8 cellular contexts compared by ENCODE assay signal in the genomic region with DNA sequence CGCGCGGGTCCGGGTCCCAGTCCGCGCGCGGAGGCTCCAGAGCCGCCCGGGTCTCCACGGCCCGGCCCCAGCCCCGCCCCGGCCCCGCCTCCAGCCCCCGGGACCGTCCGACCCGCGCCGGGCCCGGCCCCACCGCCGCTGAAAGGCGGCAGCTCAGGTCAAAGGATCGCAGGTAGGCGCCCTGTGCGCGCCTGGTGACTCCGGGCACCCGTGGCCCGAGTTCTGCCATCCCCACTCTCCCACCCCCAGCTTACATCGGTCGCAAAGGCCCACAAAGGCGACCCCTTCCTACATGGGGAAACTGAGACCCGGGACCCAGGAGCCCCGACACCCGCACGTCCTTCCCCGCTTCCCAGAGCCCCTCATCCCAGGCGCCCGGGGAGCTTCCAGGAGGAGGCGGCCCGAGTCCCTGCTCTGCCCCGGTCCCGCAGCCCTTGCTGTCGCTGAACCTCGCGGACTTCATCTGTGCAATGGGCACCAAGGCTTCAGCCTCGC. TPM values are rescaled to one million over a fixed set of nuclear protein-coding genes. Genes with fewer than 3 reads are reported as not detected.
DNase-seq lines count a peak whose midpoint lies in the region; ATAC-seq and TF ChIP-seq lines count a peak whose summit lies in the region.

A gene (minus strand): TSS at position 33 of the 495 bp plus-strand sequence. CDS start 2,075 bp downstream, outside the sequence.

- peak within 1 kb of the TSS; percentile 25 to 56; a peak in 3 of 4 replicates for H3K4me3 ChIP-seq in DND-41 (ENCODE audit: low read depth in 1 of 2, low read length in 2 of 2)
- H3K4me3 ChIP-seq in SJSA1, result peak within 1 kb of the TSS; percentile 63
- H3K4me3 ChIP-seq in fibroblast of lung (replicated peaks in 1 of 4; ENCODE audit: control extremely low read depth in 1 of 4, insufficient read depth in 1 of 4, low read depth in 3 of 4, low read length in 4 of 4), result peak within 1 kb of the TSS; percentile 64 to 77 (median 70)

- no peak for ATAC-seq in DND-41 (ENCODE audit: insufficient read depth, low read depth)
- ATAC-seq in omental fat pad (ENCODE audit: low FRiP score), result peak; percentile 31
- no peak for ATAC-seq in HG02885 (IDR thresholded peaks at IDR 0.05; ENCODE audit: poor library complexity, unreplicated experiment)

- H4K20me1 ChIP-seq in DND-41 (ENCODE audit: insufficient read depth, low read length), result no peaks in the 10 kb centered on the region
- H4K20me1 ChIP-seq in fibroblast of lung (ENCODE audit: control insufficient read depth, extremely low read depth, insufficient read depth, low read length), result no peaks in the 10 kb centered on the region

- H3K9ac ChIP-seq in DND-41 (ENCODE audit: low read depth, low read length) (peak within 1 kb of the TSS; percentile 59), fibroblast of lung (ENCODE audit: insufficient read depth, low read length) (peak within 1 kb of the TSS; percentile 90)

- no peaks in the 10 kb centered on the region for H3K9me3 ChIP-seq in DND-41 (ENCODE audit: insufficient read depth, low read length, severe bottlenecking)
- no peaks in the 10 kb centered on the region for H3K9me3 ChIP-seq in SJSA1 (replicated peaks)
- no peaks in the 10 kb centered on the region for H3K9me3 ChIP-seq in fibroblast of lung (ENCODE audit: control insufficient read depth, insufficient read depth, low read depth, low read length)

- peak within 1 kb of the TSS; percentile 80 for H2AFZ ChIP-seq in DND-41 (ENCODE audit: low read depth, low read length)
- no peak within 1 kb of the TSS for H2AFZ ChIP-seq in fibroblast of lung (ENCODE audit: low read length)

- no peaks in the 10 kb centered on the region for H3K79me2 ChIP-seq in DND-41 (ENCODE audit: insufficient read depth, low read length)
- peaks cover 24% of the 10 kb centered on the region for H3K79me2 ChIP-seq in fibroblast of lung (ENCODE audit: control insufficient read depth, insufficient read depth, low read length)

- no peak within 1 kb of the TSS; the same call in 1 of the 2 replicates for H3K27ac ChIP-seq in DND-41 (ENCODE audit: low read length)
- H3K27ac ChIP-seq in SJSA1, result peak within 1 kb of the TSS; percentile 89
- H3K27ac ChIP-seq in fibroblast of lung (ENCODE audit: insufficient read depth, low read length), result peak within 1 kb of the TSS; percentile 81

- H3K4me2 ChIP-seq in DND-41 (ENCODE audit: insufficient read depth, low read length) (peak within 1 kb of the TSS; percentile 74), fibroblast of lung (ENCODE audit: extremely low read depth, insufficient read depth, low read length) (peak within 1 kb of the TSS; percentile 83)

- DNase-seq in DND-41 (no peak), SJSA1 (ENCODE audit: low read depth in 1 of 2, low spot score in 2 of 2) (no peak), fibroblast of lung (ENCODE audit: low read depth in 2 of 2) (no peak), omental fat pad (ENCODE audit: low spot score) (no peak), retina (no peak), DMS79 (lab: John Stamatoyannopoulos, UW) (no peak), LoVo (ENCODE audit: low spot score) (no peak)

- TF ChIP-seq CTCF in DND-41 (IDR thresholded peaks at IDR 0.05; ENCODE audit: borderline replicate concordance, extremely low read depth, low read length, poor library complexity, severe bottlenecking) (no peak), fibroblast of lung (conservative IDR thresholded peaks at IDR 0.05 in 1 of 2, IDR thresholded peaks at IDR 0.05 in 1 of 2; ENCODE audit: low read depth in 1 of 2, low read length in 2 of 2) (no peak), omental fat pad (IDR thresholded peaks at IDR 0.05) (no peak)

- H3K27me3 ChIP-seq in DND-41 (ENCODE audit: insufficient read depth, low read length, poor library complexity) (no peaks in the 10 kb centered on the region), SJSA1 (replicated peaks) (no peaks in the 10 kb centered on the region), fibroblast of lung (ENCODE audit: control insufficient read depth, insufficient read depth, low read length) (no peaks in the 10 kb centered on the region)

- H3K36me3 ChIP-seq in DND-41 (ENCODE audit: insufficient read depth, low read length), result no peaks in the 10 kb centered on the region
- 0 out of 2 replicates have a peak, but pooled peaks cover 4% of the 10 kb centered on the region for H3K36me3 ChIP-seq in SJSA1
- peaks cover 7% of the 10 kb centered on the region for H3K36me3 ChIP-seq in fibroblast of lung (ENCODE audit: control insufficient read depth, insufficient read depth, low read length)

- H3K4me1 ChIP-seq in DND-41 (ENCODE audit: insufficient read depth, low read length) (peaks cover 10% of the 10 kb centered on the region), SJSA1 (replicated peaks) (peaks cover 15% of the 10 kb centered on the region), fibroblast of lung (ENCODE audit: control insufficient read depth, extremely low read depth, insufficient read depth, low read length) (peaks cover 9% of the 10 kb centered on the region)

RNA-seq across cellular contexts. Expression of the gene that starts here (rescaled TPM):
- 0.39 TPM in 1 of 2 replicates, not detected in the other for total RNA-seq in SJSA1 (2014; rRNA removed; shearing (Covaris generic))
- 17.7 and 18.5 TPM in 2 replicates for total RNA-seq in fibroblast of lung
- 12.6 and 20.8 TPM in 2 replicates for polyA plus RNA-seq in fibroblast of lung
- 15.5 and 22.1 TPM in 2 replicates for polyA plus RNA-seq in fibroblast of lung (2012)
- 7.3 and 10.5 TPM in 2 replicates for polyA minus RNA-seq in fibroblast of lung (ENCODE audit: low replicate concordance)
- total RNA-seq in omental fat pad, result 10 to 100 TPM in 2 of 4 donors, 1 to 10 TPM in 2; 7.2 to 26.8 (median 9.7) TPM
